Comparison of ENCODE assay signal across 8 cellular contexts in the genomic region with DNA sequence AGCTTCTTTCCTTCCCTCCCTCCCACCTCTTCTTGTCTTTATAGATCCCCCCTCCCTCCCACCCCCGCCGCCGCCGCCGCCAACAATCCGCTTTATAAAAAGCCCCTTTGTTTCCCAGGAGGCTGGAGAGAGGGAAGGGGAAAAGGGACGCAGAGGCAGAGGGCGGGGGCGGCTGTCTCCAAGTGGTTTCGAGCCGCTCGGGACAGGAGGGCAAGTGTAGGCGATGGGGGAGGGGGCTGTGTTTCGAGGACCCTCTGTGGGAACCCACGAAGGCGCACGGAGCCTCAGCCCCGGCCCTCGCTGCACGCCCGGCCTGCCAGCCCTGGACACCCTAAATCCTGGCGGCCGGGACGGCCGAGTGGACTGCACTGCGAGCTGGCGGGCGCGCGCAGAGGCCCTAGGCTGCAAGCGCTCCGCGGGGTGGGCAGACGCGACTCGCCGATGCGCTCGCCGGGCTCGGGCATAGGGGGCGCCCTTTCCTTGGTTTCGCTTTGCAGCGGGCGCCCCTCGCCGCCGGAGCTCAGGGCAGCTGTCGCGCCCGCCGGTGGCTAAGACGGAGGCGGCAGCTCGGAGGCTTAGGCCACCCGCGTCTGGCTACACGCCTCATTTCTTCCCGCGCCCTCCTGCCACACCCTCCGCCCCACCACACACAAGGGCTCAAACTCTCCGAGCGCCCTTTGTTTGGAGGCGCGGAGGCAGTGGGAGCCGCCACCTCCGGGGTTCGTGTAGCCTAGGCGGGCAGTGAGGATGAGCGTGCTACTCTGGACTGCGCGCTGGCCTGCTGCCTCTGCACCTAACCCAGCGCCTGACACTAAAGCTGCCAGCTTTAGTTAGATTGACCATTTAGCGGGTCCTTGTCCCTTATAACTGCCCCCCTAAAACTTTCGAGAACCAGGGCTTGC. TPM values are rescaled to one million over a fixed set of nuclear protein-coding genes. Genes with fewer than 3 reads are reported as not detected.
DNase-seq lines count a peak whose midpoint lies in the region; ATAC-seq and TF ChIP-seq lines count a peak whose summit lies in the region.

No MANE protein-coding gene starts in this region.

- H3K27me3 Mint-ChIP-seq in HFFc6 (ENCODE audit: insufficient read depth): no peaks in the 10 kb centered on the region; the same call in 1 of the 2 replicates
- H3K27me3 Mint-ChIP-seq in activated naive CD8-positive, alpha-beta T cell treated with anti-CD3 and anti-CD28 coated beads, Interleukin-2, amount 50 U/mL, for 24 hours: peaks cover 14% of the 10 kb centered on the region

- peak overlapping the region; percentile 58 for H2AFZ ChIP-seq in osteoblast (ENCODE audit: low read length)

- H3K4me1 ChIP-seq in SJCRH30 (no peaks in the 10 kb centered on the region), cardiac muscle cell (ENCODE audit: low read depth) (no peaks in the 10 kb centered on the region), osteoblast (ENCODE audit: insufficient read depth, low read length) (peaks cover 13% of the 10 kb centered on the region)

- H3K27me3 ChIP-seq in SJCRH30: no peaks in the 10 kb centered on the region
- H3K27me3 ChIP-seq in cardiac muscle cell: peaks cover 67% of the 10 kb centered on the region
- H3K27me3 ChIP-seq in osteoblast (ENCODE audit: insufficient read depth, low read length): no peaks in the 10 kb centered on the region

- H3K4me3 ChIP-seq in SJCRH30: peak overlapping the region; percentile 67
- peak overlapping the region; percentile 40 for H3K4me3 ChIP-seq in cardiac muscle cell
- H3K4me3 ChIP-seq in osteoblast (ENCODE audit: insufficient read depth, low read length): peak overlapping the region; percentile 78

- H3K4me2 ChIP-seq in osteoblast (ENCODE audit: insufficient read depth, low read length): peak overlapping the region; percentile 89

- H3K36me3 ChIP-seq in SJCRH30: no peaks in the 10 kb centered on the region
- no peaks in the 10 kb centered on the region for H3K36me3 ChIP-seq in cardiac muscle cell
- H3K36me3 ChIP-seq in osteoblast (ENCODE audit: insufficient read depth, low read length): no peaks in the 10 kb centered on the region

- peaks cover 26% of the 10 kb centered on the region for H3K79me2 ChIP-seq in osteoblast (ENCODE audit: insufficient read depth, low read length)

- no peaks in the 10 kb centered on the region for H3K36me3 Mint-ChIP-seq in HFFc6 (ENCODE audit: low read depth)
- no peaks in the 10 kb centered on the region for H3K36me3 Mint-ChIP-seq in activated naive CD8-positive, alpha-beta T cell treated with anti-CD3 and anti-CD28 coated beads, Interleukin-2, amount 50 U/mL, for 24 hours (ENCODE audit: low read depth)

- peak overlapping the region; percentile 89 for H3K4me3 Mint-ChIP-seq in HFFc6
- H3K4me3 Mint-ChIP-seq in activated naive CD8-positive, alpha-beta T cell treated with anti-CD3 and anti-CD28 coated beads, Interleukin-2, amount 50 U/mL, for 24 hours: peak overlapping the region; percentile 76

- DNase-seq in AML-193 (lab: John Stamatoyannopoulos, UW): peak; percentile 17 to 18
- no peak for DNase-seq in HFFc6
- peak; percentile 81 to 83 for DNase-seq in SJCRH30
- peak; percentile 73 for DNase-seq in activated naive CD8-positive, alpha-beta T cell treated with anti-CD3 and anti-CD28 coated beads, Interleukin-2, amount 50 U/mL, for 24 hours
- peak; percentile 63 to 72 for DNase-seq in cardiac muscle cell (ENCODE audit: low read depth in 1 of 2, low spot score in 1 of 2)
- DNase-seq in osteoblast (ENCODE audit: insufficient read length, low spot score, missing footprints): peak; percentile 83
- no peak for DNase-seq in NCI-H1048 (lab: John Stamatoyannopoulos, UW)

- H3K4me1 Mint-ChIP-seq in HFFc6 (ENCODE audit: low read depth): peaks cover 20% of the 10 kb centered on the region
- H3K4me1 Mint-ChIP-seq in activated naive CD8-positive, alpha-beta T cell treated with anti-CD3 and anti-CD28 coated beads, Interleukin-2, amount 50 U/mL, for 24 hours: peaks cover 25% of the 10 kb centered on the region

- H3K27ac ChIP-seq in SJCRH30: peak overlapping the region; percentile 90
- H3K27ac ChIP-seq in cardiac muscle cell: no peak overlapping the region
- peak overlapping the region; percentile 96 for H3K27ac ChIP-seq in osteoblast (ENCODE audit: low read depth, low read length)

- ATAC-seq in activated naive CD8-positive, alpha-beta T cell treated with anti-CD3 and anti-CD28 coated beads, Interleukin-2, amount 50 U/mL, for 24 hours: peak; percentile 22
- no peak for ATAC-seq in HG03460 (IDR thresholded peaks at IDR 0.05; ENCODE audit: unreplicated experiment)

- H3K9me3 ChIP-seq in SJCRH30 (replicated peaks): no peaks in the 10 kb centered on the region
- no peaks in the 10 kb centered on the region for H3K9me3 ChIP-seq in cardiac muscle cell (ENCODE audit: low read depth)
- H3K9me3 ChIP-seq in osteoblast (ENCODE audit: low read depth, low read length): no peaks in the 10 kb centered on the region

- no peaks in the 10 kb centered on the region for H4K20me1 ChIP-seq in osteoblast (ENCODE audit: insufficient read depth, low read length)

- H3K27ac Mint-ChIP-seq in HFFc6: peak overlapping the region; percentile 88
- H3K27ac Mint-ChIP-seq in activated naive CD8-positive, alpha-beta T cell treated with anti-CD3 and anti-CD28 coated beads, Interleukin-2, amount 50 U/mL, for 24 hours: no peak overlapping the region

- TF ChIP-seq CTCF in HFFc6 (IDR thresholded peaks at IDR 0.05) (peak; percentile 81), cardiac muscle cell (IDR thresholded peaks at IDR 0.05; ENCODE audit: low read depth, low read length) (peak; percentile 46), osteoblast (IDR thresholded peaks at IDR 0.05; ENCODE audit: extremely low read depth, low read depth, low read length) (peak; percentile 45)

- H3K9me3 Mint-ChIP-seq in HFFc6: no peaks in the 10 kb centered on the region
- no peaks in the 10 kb centered on the region for H3K9me3 Mint-ChIP-seq in activated naive CD8-positive, alpha-beta T cell treated with anti-CD3 and anti-CD28 coated beads, Interleukin-2, amount 50 U/mL, for 24 hours

RNA-seq across cellular contexts. Expression of a gene that starts 2.2 kb away (rescaled TPM):
- total RNA-seq in HFFc6 (2021; fragmentation: NEBNext Ultra II Directional; extraction: Animal tissue kit (Norgen Biotek cat#: 25700)): 1 to 10 TPM; 4.0 to 5.3 (median 4.7) TPM
- total RNA-seq in SJCRH30 (2014; rRNA removed; shearing (Covaris generic)): 5.5 and 5.6 TPM in 2 replicates
- total RNA-seq in cardiac muscle cell (0.15 and 0.18 TPM in 2 replicates), osteoblast (2.7 and 3.3 TPM in 2 replicates)
- 0.48 and 0.87 TPM in 2 replicates for polyA plus RNA-seq in cardiac muscle cell

Comparison
In these comparisons a context has a peak if more than half of its experiments do, and no peak if none do; other contexts are left out.
1. DNase-seq: peak in AML-193 (2 of 2), SJCRH30 (2 of 2), activated naive CD8-positive, alpha-beta T cell treated with anti-CD3 and anti-CD28 coated beads, Interleukin-2, amount 50 U/mL, for 24 hours (single experiment), cardiac muscle cell (2 of 2) and osteoblast (single experiment); none in HFFc6 (single experiment) and NCI-H1048 (single experiment).
2. Peak in every context shown above with its lines, with median percentiles within 50 percentile points of each other: CTCF ChIP-seq and H3K4me3 ChIP-seq.